Comparison of ENCODE assay signal across 2 cellular contexts in the genomic region with DNA sequence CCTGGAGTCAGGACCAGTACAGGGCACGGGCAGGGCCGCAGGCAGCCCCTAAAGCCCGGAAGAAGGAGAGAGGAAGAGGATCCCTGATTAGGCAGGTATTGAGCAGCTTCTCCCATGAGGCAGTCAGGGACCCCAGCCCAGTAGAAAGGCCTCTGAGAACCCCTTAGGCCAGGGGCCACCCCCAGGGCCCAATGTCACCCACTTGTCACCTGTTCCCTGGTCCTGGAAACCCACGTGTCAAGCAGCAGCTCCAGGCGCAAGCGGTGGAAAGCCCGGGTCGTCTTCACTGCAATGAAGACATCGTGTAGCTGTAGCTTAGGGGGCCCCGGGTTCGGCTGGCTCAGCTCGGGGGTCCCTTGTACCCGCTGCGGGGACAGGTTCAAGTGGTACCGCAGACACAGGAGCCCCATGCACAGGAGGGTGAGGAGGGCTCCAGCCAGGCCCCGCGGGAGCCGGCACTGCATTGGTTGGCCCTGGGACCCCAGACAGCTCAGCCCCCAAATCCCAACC.
A peak's percentile ranks its signal among the peaks of the same experiment; 100 is the strongest.
TF ChIP-seq lines count a peak whose summit lies in the region.

No MANE protein-coding gene starts in this region.

TF ChIP-seq in GM12878, 131 proteins besides CTCF, POLR2A, EP300 and RAD21:
- TF ChIP-seq, protein P1, sequence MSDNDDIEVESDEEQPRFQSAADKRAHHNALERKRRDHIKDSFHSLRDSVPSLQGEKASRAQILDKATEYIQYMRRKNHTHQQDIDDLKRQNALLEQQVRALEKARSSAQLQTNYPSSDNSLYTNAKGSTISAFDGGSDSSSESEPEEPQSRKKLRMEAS (IDR thresholded peaks at IDR 0.05; ENCODE audit: low read depth, low read length): peak; percentile 29; the same call in 1 of the 2 replicates
- TF ChIP-seq ZBTB40 (IDR thresholded peaks at IDR 0.05; ENCODE audit: borderline replicate concordance): no peak
- peak; percentile 35; the same call in 1 of the 2 replicates for TF ChIP-seq MXI1 (IDR thresholded peaks at IDR 0.05; ENCODE audit: low read depth, low read length)
- TF ChIP-seq SP1 (IDR thresholded peaks at IDR 0.05; ENCODE audit: low read depth, low read length): peak; percentile 44

TF ChIP-seq in SK-N-SH treated with all-trans-retinoic acid at 6 μM for 48 hours, 23 proteins besides CTCF, POLR2A, EP300 and RAD21 (continued from another document):
- no peak for TF ChIP-seq ZNF8 (CRISPR knock-in tag; IDR thresholded peaks at IDR 0.05)
- TF ChIP-seq, protein P2, sequence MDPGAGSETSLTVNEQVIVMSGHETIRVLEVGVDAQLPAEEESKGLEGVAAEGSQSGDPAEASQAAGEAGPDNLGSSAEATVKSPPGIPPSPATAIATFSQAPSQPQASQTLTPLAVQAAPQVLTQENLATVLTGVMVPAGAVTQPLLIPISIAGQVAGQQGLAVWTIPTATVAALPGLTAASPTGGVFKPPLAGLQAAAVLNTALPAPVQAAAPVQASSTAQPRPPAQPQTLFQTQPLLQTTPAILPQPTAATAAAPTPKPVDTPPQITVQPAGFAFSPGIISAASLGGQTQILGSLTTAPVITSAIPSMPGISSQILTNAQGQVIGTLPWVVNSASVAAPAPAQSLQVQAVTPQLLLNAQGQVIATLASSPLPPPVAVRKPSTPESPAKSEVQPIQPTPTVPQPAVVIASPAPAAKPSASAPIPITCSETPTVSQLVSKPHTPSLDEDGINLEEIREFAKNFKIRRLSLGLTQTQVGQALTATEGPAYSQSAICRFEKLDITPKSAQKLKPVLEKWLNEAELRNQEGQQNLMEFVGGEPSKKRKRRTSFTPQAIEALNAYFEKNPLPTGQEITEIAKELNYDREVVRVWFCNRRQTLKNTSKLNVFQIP (CRISPR knock-in tag; IDR thresholded peaks at IDR 0.05; ENCODE audit: borderline replicate concordance, low read depth): no peak
- TF ChIP-seq PPARA (CRISPR knock-in tag; IDR thresholded peaks at IDR 0.05; ENCODE audit: borderline replicate concordance): no peak
- no peak for TF ChIP-seq CSRNP3 (CRISPR knock-in tag; IDR thresholded peaks at IDR 0.05)
- no peak for TF ChIP-seq CSDC2 (CRISPR knock-in tag; IDR thresholded peaks at IDR 0.05)
- no peak for TF ChIP-seq ESRRG (CRISPR knock-in tag; IDR thresholded peaks at IDR 0.05)
- TF ChIP-seq GLIS3 (CRISPR knock-in tag; IDR thresholded peaks at IDR 0.05): no peak
- no peak for TF ChIP-seq TOX (CRISPR knock-in tag; IDR thresholded peaks at IDR 0.05; ENCODE audit: borderline replicate concordance)
- no peak for TF ChIP-seq BACH2 (CRISPR knock-in tag; IDR thresholded peaks at IDR 0.05; ENCODE audit: borderline replicate concordance)
- no peak for TF ChIP-seq OSR1 (CRISPR knock-in tag; IDR thresholded peaks at IDR 0.05)
- TF ChIP-seq, protein P3, sequence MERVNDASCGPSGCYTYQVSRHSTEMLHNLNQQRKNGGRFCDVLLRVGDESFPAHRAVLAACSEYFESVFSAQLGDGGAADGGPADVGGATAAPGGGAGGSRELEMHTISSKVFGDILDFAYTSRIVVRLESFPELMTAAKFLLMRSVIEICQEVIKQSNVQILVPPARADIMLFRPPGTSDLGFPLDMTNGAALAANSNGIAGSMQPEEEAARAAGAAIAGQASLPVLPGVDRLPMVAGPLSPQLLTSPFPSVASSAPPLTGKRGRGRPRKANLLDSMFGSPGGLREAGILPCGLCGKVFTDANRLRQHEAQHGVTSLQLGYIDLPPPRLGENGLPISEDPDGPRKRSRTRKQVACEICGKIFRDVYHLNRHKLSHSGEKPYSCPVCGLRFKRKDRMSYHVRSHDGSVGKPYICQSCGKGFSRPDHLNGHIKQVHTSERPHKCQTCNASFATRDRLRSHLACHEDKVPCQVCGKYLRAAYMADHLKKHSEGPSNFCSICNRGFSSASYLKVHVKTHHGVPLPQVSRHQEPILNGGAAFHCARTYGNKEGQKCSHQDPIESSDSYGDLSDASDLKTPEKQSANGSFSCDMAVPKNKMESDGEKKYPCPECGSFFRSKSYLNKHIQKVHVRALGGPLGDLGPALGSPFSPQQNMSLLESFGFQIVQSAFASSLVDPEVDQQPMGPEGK (CRISPR knock-in tag; IDR thresholded peaks at IDR 0.05; ENCODE audit: borderline replicate concordance): no peak
- no peak for TF ChIP-seq ZFP30 (CRISPR knock-in tag; IDR thresholded peaks at IDR 0.05)
